Comparison of ENCODE assay signal across 1 cellular context in the genomic region with DNA sequence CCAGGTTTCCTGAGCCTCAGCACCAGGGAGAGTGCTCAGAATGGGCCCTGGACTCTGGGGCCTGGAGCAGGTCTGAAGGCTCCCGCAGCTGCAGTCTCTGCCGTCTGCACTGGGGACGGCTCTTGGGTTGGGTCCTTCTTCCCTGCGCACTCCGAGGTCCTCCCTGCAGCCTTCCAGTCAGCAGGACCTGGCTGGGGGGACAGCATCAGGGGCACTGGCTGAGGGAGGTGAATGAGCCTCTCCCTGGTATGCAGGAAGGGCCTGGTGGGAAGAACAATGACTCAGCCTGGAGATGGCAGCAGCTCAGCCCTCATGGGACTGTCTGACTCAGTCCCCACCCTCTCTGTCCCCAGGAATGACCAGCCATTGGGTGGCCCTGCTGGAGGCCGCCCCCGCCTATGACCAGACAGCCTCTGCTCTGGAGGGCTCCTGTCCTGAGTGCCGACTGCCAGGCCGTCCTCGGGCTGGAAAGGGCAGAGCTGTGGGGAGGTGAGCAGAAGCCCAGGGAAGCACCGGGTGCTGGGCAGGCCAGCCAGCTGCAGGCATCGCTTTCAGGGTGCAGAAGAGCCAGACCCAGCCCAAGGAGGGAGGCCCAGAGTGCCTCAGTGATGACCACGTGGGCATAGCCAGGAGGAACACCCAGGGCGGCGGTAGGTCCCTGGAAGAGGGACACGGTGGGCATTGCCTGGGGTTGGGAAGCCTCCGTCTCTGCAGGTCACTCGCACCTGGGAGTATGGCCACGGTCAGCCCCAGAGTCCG.
A peak's percentile ranks its signal among the peaks of the same experiment; 100 is the strongest.
TF ChIP-seq lines count a peak whose summit lies in the region.

No MANE protein-coding gene starts in this region.

TF ChIP-seq in GM23338, 12 proteins besides CTCF, POLR2A, EP300 and RAD21 (continued from another document):
- TF ChIP-seq, protein P1, sequence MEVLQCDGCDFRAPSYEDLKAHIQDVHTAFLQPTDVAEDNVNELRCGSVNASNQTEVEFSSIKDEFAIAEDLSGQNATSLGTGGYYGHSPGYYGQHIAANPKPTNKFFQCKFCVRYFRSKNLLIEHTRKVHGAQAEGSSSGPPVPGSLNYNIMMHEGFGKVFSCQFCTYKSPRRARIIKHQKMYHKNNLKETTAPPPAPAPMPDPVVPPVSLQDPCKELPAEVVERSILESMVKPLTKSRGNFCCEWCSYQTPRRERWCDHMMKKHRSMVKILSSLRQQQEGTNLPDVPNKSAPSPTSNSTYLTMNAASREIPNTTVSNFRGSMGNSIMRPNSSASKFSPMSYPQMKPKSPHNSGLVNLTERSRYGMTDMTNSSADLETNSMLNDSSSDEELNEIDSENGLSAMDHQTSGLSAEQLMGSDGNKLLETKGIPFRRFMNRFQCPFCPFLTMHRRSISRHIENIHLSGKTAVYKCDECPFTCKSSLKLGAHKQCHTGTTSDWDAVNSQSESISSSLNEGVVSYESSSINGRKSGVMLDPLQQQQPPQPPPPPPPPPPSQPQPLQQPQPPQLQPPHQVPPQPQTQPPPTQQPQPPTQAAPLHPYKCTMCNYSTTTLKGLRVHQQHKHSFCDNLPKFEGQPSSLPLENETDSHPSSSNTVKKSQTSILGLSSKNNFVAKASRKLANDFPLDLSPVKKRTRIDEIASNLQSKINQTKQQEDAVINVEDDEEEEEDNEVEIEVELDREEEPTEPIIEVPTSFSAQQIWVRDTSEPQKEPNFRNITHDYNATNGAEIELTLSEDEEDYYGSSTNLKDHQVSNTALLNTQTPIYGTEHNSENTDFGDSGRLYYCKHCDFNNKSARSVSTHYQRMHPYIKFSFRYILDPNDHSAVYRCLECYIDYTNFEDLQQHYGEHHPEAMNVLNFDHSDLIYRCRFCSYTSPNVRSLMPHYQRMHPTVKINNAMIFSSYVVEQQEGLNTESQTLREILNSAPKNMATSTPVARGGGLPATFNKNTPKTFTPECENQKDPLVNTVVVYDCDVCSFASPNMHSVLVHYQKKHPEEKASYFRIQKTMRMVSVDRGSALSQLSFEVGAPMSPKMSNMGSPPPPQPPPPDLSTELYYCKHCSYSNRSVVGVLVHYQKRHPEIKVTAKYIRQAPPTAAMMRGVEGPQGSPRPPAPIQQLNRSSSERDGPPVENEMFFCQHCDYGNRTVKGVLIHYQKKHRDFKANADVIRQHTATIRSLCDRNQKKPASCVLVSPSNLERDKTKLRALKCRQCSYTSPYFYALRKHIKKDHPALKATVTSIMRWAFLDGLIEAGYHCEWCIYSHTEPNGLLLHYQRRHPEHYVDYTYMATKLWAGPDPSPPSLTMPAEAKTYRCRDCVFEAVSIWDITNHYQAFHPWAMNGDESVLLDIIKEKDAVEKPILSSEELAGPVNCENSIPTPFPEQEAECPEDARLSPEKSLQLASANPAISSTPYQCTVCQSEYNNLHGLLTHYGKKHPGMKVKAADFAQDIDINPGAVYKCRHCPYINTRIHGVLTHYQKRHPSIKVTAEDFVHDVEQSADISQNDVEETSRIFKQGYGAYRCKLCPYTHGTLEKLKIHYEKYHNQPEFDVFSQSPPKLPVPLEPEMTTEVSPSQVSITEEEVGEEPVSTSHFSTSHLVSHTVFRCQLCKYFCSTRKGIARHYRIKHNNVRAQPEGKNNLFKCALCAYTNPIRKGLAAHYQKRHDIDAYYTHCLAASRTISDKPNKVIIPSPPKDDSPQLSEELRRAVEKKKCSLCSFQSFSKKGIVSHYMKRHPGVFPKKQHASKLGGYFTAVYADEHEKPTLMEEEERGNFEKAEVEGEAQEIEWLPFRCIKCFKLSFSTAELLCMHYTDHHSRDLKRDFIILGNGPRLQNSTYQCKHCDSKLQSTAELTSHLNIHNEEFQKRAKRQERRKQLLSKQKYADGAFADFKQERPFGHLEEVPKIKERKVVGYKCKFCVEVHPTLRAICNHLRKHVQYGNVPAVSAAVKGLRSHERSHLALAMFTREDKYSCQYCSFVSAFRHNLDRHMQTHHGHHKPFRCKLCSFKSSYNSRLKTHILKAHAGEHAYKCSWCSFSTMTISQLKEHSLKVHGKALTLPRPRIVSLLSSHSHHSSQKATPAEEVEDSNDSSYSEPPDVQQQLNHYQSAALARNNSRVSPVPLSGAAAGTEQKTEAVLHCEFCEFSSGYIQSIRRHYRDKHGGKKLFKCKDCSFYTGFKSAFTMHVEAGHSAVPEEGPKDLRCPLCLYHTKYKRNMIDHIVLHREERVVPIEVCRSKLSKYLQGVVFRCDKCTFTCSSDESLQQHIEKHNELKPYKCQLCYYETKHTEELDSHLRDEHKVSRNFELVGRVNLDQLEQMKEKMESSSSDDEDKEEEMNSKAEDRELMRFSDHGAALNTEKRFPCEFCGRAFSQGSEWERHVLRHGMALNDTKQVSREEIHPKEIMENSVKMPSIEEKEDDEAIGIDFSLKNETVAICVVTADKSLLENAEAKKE (CRISPR knock-in tag; IDR thresholded peaks at IDR 0.05), result 0 out of 2 replicates have a peak, but pooled peaks have one; percentile 31
TF ChIP-seq in GM23338: peak in this region for 1.
